In genomic region chr1:223231011-223231572, GRCh38 we compare ENCODE assay signal across 15 cellular contexts.
DNase-seq lines count a peak whose midpoint lies in the region; ATAC-seq, FAIRE-seq and TF ChIP-seq lines count a peak whose summit lies in the region.
"Had no signal": no experiment of that assay in that cellular context is flagged by ENCODE, and none has a peak within 500 bp of the region (broad histone marks: within the 10 kb centered on the region; RNA-seq: fewer than 3 reads in every experiment).

No MANE protein-coding gene starts in this region.

- no peak for ATAC-seq in activated CD8-positive, alpha-beta T cell treated with anti-CD3 and anti-CD28 coated beads, Interleukin-2, amount 10 ng/mL, durations not matched to agents 7 days and 5 days
- ATAC-seq in lower lobe of right lung = no peak
- no peak for ATAC-seq in HG03175 (IDR thresholded peaks at IDR 0.05; ENCODE audit: unreplicated experiment)

- H3K9me3 ChIP-seq in AG04450 (ENCODE audit: control insufficient read depth, insufficient read depth, low read length) = no peaks in the 10 kb centered on the region; the same call in 1 of the 2 replicates
- H3K9me3 ChIP-seq in Caco-2 = peaks cover 2% of the 10 kb centered on the region; the same call in 1 of the 2 replicates
- no peaks in the 10 kb centered on the region for H3K9me3 ChIP-seq in kidney (ENCODE audit: control insufficient read depth in 1 of 2, low read length in 2 of 2)
- peaks cover 5% of the 10 kb centered on the region for H3K9me3 ChIP-seq in lower lobe of right lung
- H3K9me3 ChIP-seq: mucosa of descending colon, SJCRH30, tibial artery had no signal

- CTCF ChIA-PET in AG04450 (lab: Charles Lee) (interaction anchor here (1.0 kb wide), 1 partner anchor 24 kb away, joined by 3 read pairs; no protein-coding TSS in a partner anchor), Caco-2 (lab: Charles Lee) (no interaction called here)
- CTCF ChIA-PET in activated CD8-positive, alpha-beta T cell treated with anti-CD3 and anti-CD28 coated beads, Interleukin-2, amount 10 ng/mL, durations not matched to agents 7 days and 5 days (lab: Charles Lee) = interaction anchor here (1.9 to 6.8 kb wide), 2 partner anchors 10 to 98 kb away, joined by 5 to 41 read pairs; no protein-coding TSS in a partner anchor

- H3K27ac ChIP-seq in AG04450 (ENCODE audit: low read depth, low read length) (peak overlapping the region; percentile 95), kidney (ENCODE audit: low read depth in 2 of 2, low read length in 2 of 2) (no peak overlapping the region), lower lobe of right lung (no peak overlapping the region)
- H3K27ac ChIP-seq: SJCRH30, tibial artery had no signal

- POLR2A ChIA-PET in AG04450 (lab: Yijun Ruan, JAX) (interaction anchor here (0.9 kb wide), 1 partner anchor 97 kb away, joined by 5 read pairs; no protein-coding TSS in a partner anchor), Caco-2 (lab: Charles Lee) (no interaction called here)
- POLR2A ChIA-PET in activated CD8-positive, alpha-beta T cell treated with anti-CD3 and anti-CD28 coated beads, Interleukin-2, amount 10 ng/mL, durations not matched to agents 7 days and 5 days (lab: Charles Lee) = interaction anchor here (0.7 to 1.2 kb wide), 4 partner anchors 12 to 989 kb away, joined by 3 read pairs; no protein-coding TSS in a partner anchor

- intact Hi-C loops in Caco-2 (cut with micrococcal nuclease; ENCODE audit: unreplicated experiment) (no loop called here), kidney (cut with DNase I) (no loop called here), lower lobe of right lung (cut with DNase I) (no loop called here)

- H3K27me3 ChIP-seq in AG04450 (ENCODE audit: control insufficient read depth, insufficient read depth, low read length) = no peaks in the 10 kb centered on the region
- H3K27me3 ChIP-seq in Caco-2 (replicated peaks; ENCODE audit: control insufficient read depth, insufficient read depth, low read length) = no peaks in the 10 kb centered on the region
- H3K27me3 ChIP-seq in lower lobe of right lung (ENCODE audit: low read depth) = no peaks in the 10 kb centered on the region
- H3K27me3 ChIP-seq: SJCRH30, tibial artery had no signal

- BruUV-seq in Caco-2 (replicated peaks; lab: Mats Ljungman, UMichigan) = no TSS peak

- H3K4me3 ChIP-seq in AG04450 (ENCODE audit: low read depth, low read length) (no peak overlapping the region), Caco-2 (ENCODE audit: low read depth, low read length) (no peak overlapping the region), kidney (ENCODE audit: low read length in 2 of 2) (no peak overlapping the region), lower lobe of right lung (no peak overlapping the region)
- H3K4me3 ChIP-seq: mucosa of descending colon, SJCRH30, tibial artery had no signal

- H3K4me1 Mint-ChIP-seq in Caco-2 (ENCODE audit: low read depth, unreplicated experiment) = peaks cover 20% of the 10 kb centered on the region
- H3K4me1 Mint-ChIP-seq in activated CD8-positive, alpha-beta T cell treated with anti-CD3 and anti-CD28 coated beads, Interleukin-2, amount 10 ng/mL, durations not matched to agents 7 days and 5 days (ENCODE audit: low read depth) = peaks cover 60% of the 10 kb centered on the region
- H3K4me1 Mint-ChIP-seq: B cell had no signal

- H3K36me3 ChIP-seq in Caco-2 (ENCODE audit: control insufficient read depth, insufficient read depth, low read length) = no peaks in the 10 kb centered on the region
- no peaks in the 10 kb centered on the region for H3K36me3 ChIP-seq in kidney (ENCODE audit: control insufficient read depth in 1 of 2, insufficient read depth in 2 of 2, low read length in 2 of 2)
- no peaks in the 10 kb centered on the region for H3K36me3 ChIP-seq in lower lobe of right lung
- H3K36me3 ChIP-seq: SJCRH30, tibial artery had no signal

- TF ChIP-seq CTCF in AG04450 (IDR thresholded peaks at IDR 0.05; ENCODE audit: low read depth, low read length) (no peak), Caco-2 (IDR thresholded peaks at IDR 0.05; ENCODE audit: insufficient read depth in 1 of 2, low read depth in 1 of 2, low read length in 1 of 2, severe bottlenecking in 1 of 2, unreplicated experiment in 1 of 2) (no peak), kidney (IDR thresholded peaks at IDR 0.05; ENCODE audit: borderline replicate concordance, extremely low read depth, insufficient read depth) (no peak), lower lobe of right lung (IDR thresholded peaks at IDR 0.05) (no peak)

- DNase-seq in AG04450 (ENCODE audit: low read depth, low spot score) (no peak), Caco-2 (no peak), kidney (peak; percentile 43), NCI-H1436 (lab: John Stamatoyannopoulos, UW) (no peak), lower lobe of right lung (no peak), SKM-1 treated with dmso at 0.1 percent for 144 hours (lab: John Stamatoyannopoulos, UW; ENCODE audit: unreplicated experiment) (no peak)
- DNase-seq in activated CD8-positive, alpha-beta T cell treated with anti-CD3 and anti-CD28 coated beads, Interleukin-2, amount 10 ng/mL, durations not matched to agents 7 days and 5 days = no peak
- DNase-seq: mucosa of descending colon, NCI-H2081, NCI-H526, SJCRH30, tibial artery had no signal

- no peak for FAIRE-seq in kidney (lab: Jason Lieb, UNC)
- FAIRE-seq: TTC549 had no signal

- H3K27me3 Mint-ChIP-seq in Caco-2 (ENCODE audit: insufficient read depth, unreplicated experiment) = no peaks in the 10 kb centered on the region
- no peaks in the 10 kb centered on the region for H3K27me3 Mint-ChIP-seq in activated CD8-positive, alpha-beta T cell treated with anti-CD3 and anti-CD28 coated beads, Interleukin-2, amount 10 ng/mL, durations not matched to agents 7 days and 5 days (ENCODE audit: low read depth)

- no peak overlapping the region for H3K9ac ChIP-seq in kidney (ENCODE audit: low read length in 2 of 2)

- H3K9me3 Mint-ChIP-seq in Caco-2 (ENCODE audit: unreplicated experiment) = no peaks in the 10 kb centered on the region
- H3K9me3 Mint-ChIP-seq in activated CD8-positive, alpha-beta T cell treated with anti-CD3 and anti-CD28 coated beads, Interleukin-2, amount 10 ng/mL, durations not matched to agents 7 days and 5 days (ENCODE audit: insufficient read depth) = no peaks in the 10 kb centered on the region

- peak overlapping the region; percentile 27 for H3K27ac Mint-ChIP-seq in Caco-2 (ENCODE audit: unreplicated experiment)
- H3K27ac Mint-ChIP-seq in activated CD8-positive, alpha-beta T cell treated with anti-CD3 and anti-CD28 coated beads, Interleukin-2, amount 10 ng/mL, durations not matched to agents 7 days and 5 days = peak overlapping the region; percentile 77
- H3K27ac Mint-ChIP-seq: B cell had no signal

- H3K4me1 ChIP-seq in Caco-2 = peaks cover 15% of the 10 kb centered on the region
- H3K4me1 ChIP-seq in kidney (ENCODE audit: control insufficient read depth in 1 of 2, insufficient read depth in 1 of 2, low read depth in 1 of 2, low read length in 2 of 2) = no peaks in the 10 kb centered on the region
- H3K4me1 ChIP-seq in lower lobe of right lung = peaks cover 8% of the 10 kb centered on the region

- H3K4me3 Mint-ChIP-seq in Caco-2 (ENCODE audit: unreplicated experiment) = no peak overlapping the region
- H3K4me3 Mint-ChIP-seq in activated CD8-positive, alpha-beta T cell treated with anti-CD3 and anti-CD28 coated beads, Interleukin-2, amount 10 ng/mL, durations not matched to agents 7 days and 5 days = no peak overlapping the region
- H3K4me3 Mint-ChIP-seq: B cell had no signal

- H3K36me3 Mint-ChIP-seq in Caco-2 (ENCODE audit: insufficient read depth, unreplicated experiment) = no peaks in the 10 kb centered on the region
- no peaks in the 10 kb centered on the region for H3K36me3 Mint-ChIP-seq in activated CD8-positive, alpha-beta T cell treated with anti-CD3 and anti-CD28 coated beads, Interleukin-2, amount 10 ng/mL, durations not matched to agents 7 days and 5 days (ENCODE audit: low read depth)
